ENCODE assay signal across 8 cellular contexts in genomic region chr17:59840908-59841666, GRCh38. TPM values are rescaled to one million over a fixed set of nuclear protein-coding genes. Genes with fewer than 3 reads are reported as not detected.
DNase-seq lines count a peak whose midpoint lies in the region; ATAC-seq and TF ChIP-seq lines count a peak whose summit lies in the region.

No MANE protein-coding gene starts in this region.

- BruUV-seq in Panc1 (replicated peaks; lab: Mats Ljungman, UMichigan): no TSS peak

- H3K27me3 ChIP-seq in Panc1 (ENCODE audit: control insufficient read depth, insufficient read depth, low read length) (no peaks in the 10 kb centered on the region), endodermal cell (ENCODE audit: control insufficient read depth, insufficient read depth, low read length, poor library complexity, severe bottlenecking) (no peaks in the 10 kb centered on the region), ovary (no peaks in the 10 kb centered on the region)

- intact Hi-C loops in Panc1 (cut with micrococcal nuclease; ENCODE audit: unreplicated experiment): no loop called here
- intact Hi-C loops in ovary (cut with DNase I): no loop called here

- H3K27ac ChIP-seq in Panc1 (ENCODE audit: low read length): peak overlapping the region; percentile 100
- peak overlapping the region; percentile 11 for H3K27ac ChIP-seq in endodermal cell (ENCODE audit: low read depth, low read length)
- H3K27ac ChIP-seq in ovary: peak overlapping the region; percentile 3 to 82

- peak overlapping the region; percentile 75 for H3K4me3 Mint-ChIP-seq in endodermal cell

- peak overlapping the region; percentile 98 for H3K27ac Mint-ChIP-seq in endodermal cell

- no peak for TF ChIP-seq EP300 in ovary (IDR thresholded peaks at IDR 0.05)

- no peak for DNase-seq in Panc1 (ENCODE audit: low read depth, low spot score)
- no peak for DNase-seq in endodermal cell
- no peak for DNase-seq in ovary
- no peak for DNase-seq in NCI-H774 (lab: John Stamatoyannopoulos, UW)

- H3K4me1 ChIP-seq in Panc1 (ENCODE audit: control insufficient read depth, insufficient read depth, low read length): peaks cover 35% of the 10 kb centered on the region
- H3K4me1 ChIP-seq in endodermal cell (ENCODE audit: control insufficient read depth, insufficient read depth, low read length): peaks cover 3% of the 10 kb centered on the region
- peaks cover 9% of the 10 kb centered on the region for H3K4me1 ChIP-seq in ovary (ENCODE audit: insufficient read depth)

- ATAC-seq in Panc1 (no peak), HG03439 (IDR thresholded peaks at IDR 0.05; ENCODE audit: unreplicated experiment) (no peak), GM18519 (IDR thresholded peaks at IDR 0.05; ENCODE audit: low FRiP score, unreplicated experiment) (no peak), HG02678 (IDR thresholded peaks at IDR 0.05; ENCODE audit: unreplicated experiment) (no peak)

- TF ChIP-seq CTCF in GM12875 (IDR thresholded peaks at IDR 0.05; ENCODE audit: borderline replicate concordance, insufficient read depth, low read depth, low read length): no peak
- no peak for TF ChIP-seq CTCF in Panc1 (IDR thresholded peaks at IDR 0.05)
- TF ChIP-seq CTCF in endodermal cell (conservative IDR thresholded peaks at IDR 0.05): no peak
- no peak for TF ChIP-seq CTCF in ovary (IDR thresholded peaks at IDR 0.05)

- in situ Hi-C loops in Panc1 (cut with HindIII; ENCODE audit: low pct_unique_long_range_greater_than_20kb, low sequenced_read_pairs): no loop called here

- H3K27me3 Mint-ChIP-seq in endodermal cell (ENCODE audit: insufficient read depth): no peaks in the 10 kb centered on the region

- H3K9me3 ChIP-seq in Panc1 (ENCODE audit: control insufficient read depth, insufficient read depth, low read depth, low read length) (no peaks in the 10 kb centered on the region), endodermal cell (ENCODE audit: control insufficient read depth, low read length) (no peaks in the 10 kb centered on the region), ovary (no peaks in the 10 kb centered on the region)

- H3K9me3 Mint-ChIP-seq in endodermal cell: no peaks in the 10 kb centered on the region

- CTCF ChIA-PET in Panc1 (lab: Charles Lee): interaction anchor here (0.7 kb wide), 1 partner anchor 37 kb away, joined by 3 read pairs; no protein-coding TSS in a partner anchor

- peaks cover 29% of the 10 kb centered on the region for H3K36me3 Mint-ChIP-seq in endodermal cell (ENCODE audit: low read depth)

- peak overlapping the region; percentile 98 for H3K9ac ChIP-seq in endodermal cell (ENCODE audit: extremely low read depth, low read length, poor library complexity, severe bottlenecking)

- 50 to 56% methylated on average over 4 to 5 of the region's 5 CpGs for WGBS in endodermal cell (ENCODE audit: insufficient coverage in 1 of 2, insufficient read length in 1 of 2), 2 experiments
- 7 to 15% (median 8%) methylated on average over 5 of the region's 5 CpGs for WGBS in ovary, 3 donors

- H3K36me3 ChIP-seq in Panc1 (ENCODE audit: control insufficient read depth, insufficient read depth, low read length) (peaks cover 29% of the 10 kb centered on the region), endodermal cell (ENCODE audit: control insufficient read depth, insufficient read depth, low read length) (peaks cover 25% of the 10 kb centered on the region), ovary (no peaks in the 10 kb centered on the region)

- H3K4me1 Mint-ChIP-seq in endodermal cell: peaks cover 39% of the 10 kb centered on the region

- TF ChIP-seq POLR2A in ovary (IDR thresholded peaks at IDR 0.05): no peak

- POLR2A ChIA-PET in Panc1 (lab: Charles Lee): interaction anchor here (0.5 to 3.5 kb wide), 7 partner anchors 10 to 89 kb away, joined by 3 to 77 read pairs (median 7); no protein-coding TSS in a partner anchor

- peak overlapping the region; percentile 61 for H3K4me3 ChIP-seq in GM12875 (ENCODE audit: low read depth, low read length)
- peak overlapping the region; percentile 87 to 99 for H3K4me3 ChIP-seq in Panc1 (ENCODE audit: low read depth in 2 of 2, low read length in 2 of 2)
- H3K4me3 ChIP-seq in endodermal cell (ENCODE audit: low read length): peak overlapping the region; percentile 98
- H3K4me3 ChIP-seq in ovary: peak overlapping the region; percentile 63

RNA-seq across cellular contexts. Expression of gene TUBD1, which starts 51.7 kb away (rescaled TPM):
- total RNA-seq in Panc1 (2021; ENCODE audit: unreplicated experiment): 12.5 TPM
- polyA plus RNA-seq in Panc1 (2012; ENCODE audit: insufficient read length): 8.6 TPM
- 10 to 100 TPM; 17.5 to 24.1 TPM for total RNA-seq in endodermal cell
- 20.2 TPM for polyA plus RNA-seq in endodermal cell (2013, experiment 1 of 2)
- 17.1 TPM for polyA plus RNA-seq in endodermal cell (2013, experiment 2 of 2)
- 10 to 100 TPM; 10.6 to 22.9 (median 14.3) TPM for total RNA-seq in ovary
- 10 to 100 TPM in 1 of 2 donors, 1 to 10 TPM in 1; 9.1 to 10.2 TPM for polyA plus RNA-seq in ovary

RNA-seq across cellular contexts. Expression of gene RPS6KB1, which starts 51.8 kb away (rescaled TPM):
- total RNA-seq in Panc1 (2021; ENCODE audit: unreplicated experiment): 34.6 TPM
- polyA plus RNA-seq in Panc1 (2012; ENCODE audit: insufficient read length): 28.0 TPM
- total RNA-seq in endodermal cell: 10 to 100 TPM; 22.3 to 31.5 TPM
- 22.9 TPM for polyA plus RNA-seq in endodermal cell (2013, experiment 1 of 2)
- polyA plus RNA-seq in endodermal cell (2013, experiment 2 of 2): 21.7 TPM
- 10 to 100 TPM; 29.2 to 46.2 (median 41.1) TPM for total RNA-seq in ovary
- polyA plus RNA-seq in ovary: 10 to 100 TPM; 14.8 to 22.7 TPM

Comparison
In these comparisons a context has a peak if more than half of its experiments do, and no peak if none do; other contexts are left out.
1. H3K27ac ChIP-seq: peak in every context shown above with its lines; median percentile 100 in Panc1; 42 in ovary; 11 in endodermal cell.